In genomic region chr19:46514589-46515289, GRCh38 we compare ENCODE assay signal across 15 cellular contexts. TPM values are rescaled to one million over a fixed set of nuclear protein-coding genes. Genes with fewer than 3 reads are reported as not detected.
"Had no signal": no experiment of that assay in that cellular context is flagged by ENCODE, and none has a peak within 500 bp of the region (broad histone marks: within the 10 kb centered on the region; RNA-seq: fewer than 3 reads in every experiment).

No MANE protein-coding gene starts in this region.

- H3K36me3 ChIP-seq: ascending aorta, breast epithelium, spleen, thoracic aorta had no signal

- H3K4me1 ChIP-seq: breast epithelium, foreskin keratinocyte, psoas muscle had no signal

- H3K4me3 ChIP-seq: ascending aorta, breast epithelium, psoas muscle, spleen, thoracic aorta had no signal

- ATAC-seq: foreskin keratinocyte, psoas muscle, sciatic nerve had no signal

- FAIRE-seq: TTC549 had no signal

- H3K27ac ChIP-seq: ascending aorta, breast epithelium, foreskin keratinocyte, psoas muscle, spleen, thoracic aorta had no signal

- H3K9me3 ChIP-seq: psoas muscle had no signal

- H3K4me3 Mint-ChIP-seq: nephron had no signal

- DNase-seq: activated CD4-positive, alpha-beta T cell treated with anti-CD3 and anti-CD28 coated beads, Interleukin-2, amount 50 U/mL, for 1 hour; activated CD4-positive, CD25-positive, alpha-beta regulatory T cell; activated CD8-positive, alpha-beta memory T cell treated with anti-CD3 and anti-CD28 coated beads for 24 hours; cerebellar nuclear complex; effector CD8-positive, alpha-beta T cell; foreskin keratinocyte; psoas muscle; spleen had no signal

- H3K27me3 ChIP-seq: ascending aorta, breast epithelium, foreskin keratinocyte had no signal

RNA-seq across cellular contexts. Expression of gene PNMA8B, which starts 19.1 kb away (rescaled TPM):
- total RNA-seq: T-helper 2 cell treated with Interferon-gamma antibody and Interleukin-4, amounts not matched to agents 100 ng/mL and 5 ng/mL, for 36 hours had no signal

RNA-seq across cellular contexts. Expression of gene PNMA8A, which starts 43.4 kb away (rescaled TPM):
- total RNA-seq: T-helper 2 cell treated with Interferon-gamma antibody and Interleukin-4, amounts not matched to agents 100 ng/mL and 5 ng/mL, for 36 hours had no signal
